Comparison of ENCODE assay signal across 12 cellular contexts in genomic region chr1:167442854-167443565, GRCh38.
DNase-seq lines count a peak whose midpoint lies in the region; ATAC-seq, FAIRE-seq and TF ChIP-seq lines count a peak whose summit lies in the region.
"Had no signal": no experiment of that assay in that cellular context is flagged by ENCODE, and none has a peak within 500 bp of the region (broad histone marks: within the 10 kb centered on the region; RNA-seq: fewer than 3 reads in every experiment).

No MANE protein-coding gene starts in this region.

- H2AFZ ChIP-seq in K562 (ENCODE audit: low read depth, low read length) (no peak overlapping the region), neuronal stem cell (ENCODE audit: low read length) (peak overlapping the region; percentile 12)

- H3K9me1 ChIP-seq in K562 (ENCODE audit: control insufficient read depth, insufficient read depth, low read length), result peaks cover 4% of the 10 kb centered on the region

- no peak for ATAC-seq in RWPE2 (ENCODE audit: low read depth)
- no peak for ATAC-seq in K562
- no peak for ATAC-seq in HG02623 (IDR thresholded peaks at IDR 0.05; ENCODE audit: unreplicated experiment)

- in situ Hi-C loops in K562 (cut with MboI), result loop anchor here (5.0 to 10.0 kb wide), 2 partner anchors 176 to 558 kb away; no protein-coding TSS in a partner anchor

- H3K14ac ChIP-seq in neuronal stem cell (ENCODE audit: low read length), result no peak overlapping the region

- no peak overlapping the region for H4K91ac ChIP-seq in neuronal stem cell (ENCODE audit: low read depth, low read length, poor library complexity)

- no TSS peak for BruUV-seq in K562 (replicated peaks; lab: Mats Ljungman, UMichigan)

- H4K8ac ChIP-seq in neuronal stem cell (ENCODE audit: low read depth, low read length), result no peak overlapping the region

- H3K27ac ChIP-seq in RWPE2 (ENCODE audit: poor library complexity, severe bottlenecking) (no peak overlapping the region), K562 (ENCODE audit: extremely low read depth, low read depth, low read length) (no peak overlapping the region), neuronal stem cell (replicated peaks; ENCODE audit: low read length) (no peak overlapping the region)

- H3K9me3 ChIP-seq in RWPE2 (ENCODE audit: severe bottlenecking) (no peaks in the 10 kb centered on the region), K562 (replicated peaks; ENCODE audit: control insufficient read depth, insufficient read depth, low read depth, low read length) (no peaks in the 10 kb centered on the region), neuronal stem cell (replicated peaks in 1 of 2; ENCODE audit: control insufficient read depth in 2 of 2, insufficient read depth in 1 of 2, low read depth in 1 of 2, low read length in 2 of 2) (no peaks in the 10 kb centered on the region)
- H3K9me3 ChIP-seq: HAP-1 had no signal

- no peaks in the 10 kb centered on the region for H3K36me3 ChIP-seq in RWPE2 (ENCODE audit: low read depth)
- no peaks in the 10 kb centered on the region for H3K36me3 ChIP-seq in K562 (ENCODE audit: control insufficient read depth, insufficient read depth, low read length)
- H3K36me3 ChIP-seq in neuronal stem cell (replicated peaks in 1 of 2; ENCODE audit: control insufficient read depth in 2 of 2, insufficient read depth in 2 of 2, low read length in 2 of 2), result no peaks in the 10 kb centered on the region
- H3K36me3 ChIP-seq: HAP-1 had no signal

- no peak overlapping the region for H2BK5ac ChIP-seq in neuronal stem cell (ENCODE audit: low read length)

- no peak for FAIRE-seq in K562 (lab: Jason Lieb, UNC)

- H3K23ac ChIP-seq in neuronal stem cell (ENCODE audit: low read depth, low read length, poor library complexity), result no peak overlapping the region

- no peak overlapping the region for H2BK120ac ChIP-seq in neuronal stem cell (ENCODE audit: low read depth, low read length)

- peak overlapping the region in 1 of 2 experiments; percentile 61; a peak in 1 of 4 replicates for H3K9ac ChIP-seq in K562 (ENCODE audit: insufficient read depth in 1 of 2, low read depth in 2 of 2, low read length in 2 of 2)
- H3K9ac ChIP-seq in neuronal stem cell (ENCODE audit: low read depth, low read length, poor library complexity), result no peak overlapping the region

- TF ChIP-seq POLR2A in K562 (conservative IDR thresholded peaks at IDR 0.05), result no peak

- no peak overlapping the region for H2BK12ac ChIP-seq in neuronal stem cell (ENCODE audit: low read length)

- TF ChIP-seq EP300 in K562 (IDR thresholded peaks at IDR 0.05; ENCODE audit: low read length), result no peak

- peak overlapping the region; percentile 18 for H2BK15ac ChIP-seq in neuronal stem cell (ENCODE audit: low read length)

- H3K79me1 ChIP-seq in neuronal stem cell (ENCODE audit: low read depth, low read length), result no peaks in the 10 kb centered on the region

- H3K4ac ChIP-seq in neuronal stem cell (ENCODE audit: low read length), result no peak overlapping the region

- no peak overlapping the region for H3K4me3 ChIP-seq in RWPE2 (ENCODE audit: severe bottlenecking)
- H3K4me3 ChIP-seq in K562, result no peak overlapping the region
- H3K4me3 ChIP-seq in neuronal stem cell (ENCODE audit: low read length in 2 of 2), result no peak overlapping the region
- H3K4me3 ChIP-seq: HAP-1, lung had no signal

- H3K27me3 ChIP-seq in RWPE2 (ENCODE audit: insufficient read depth, poor library complexity, severe bottlenecking) (no peaks in the 10 kb centered on the region), K562 (ENCODE audit: control insufficient read depth in 2 of 2, insufficient read depth in 2 of 2, low read length in 2 of 2) (peaks cover 13 to 37% of the 10 kb centered on the region in 2 experiments), neuronal stem cell (ENCODE audit: control insufficient read depth in 3 of 3, insufficient read depth in 3 of 3, low read depth in 1 of 3, low read length in 3 of 3) (peaks cover 0 to 5% (median 0%) of the 10 kb centered on the region in 3 experiments)

- WGBS in K562 (ENCODE audit: insufficient coverage, low coverage, missing lambda C conversion rate), result 8% methylated on average over 9 of the region's 9 CpGs
- WGBS in neuronal stem cell (ENCODE audit: extremely low coverage in 2 of 2, insufficient read length in 2 of 2, insufficient replicate concordance in 1 of 2), 2 donors, result no CpG with 5 or more reads among the region's 9 CpGs

- TF ChIP-seq CTCF in RWPE2 (IDR thresholded peaks at IDR 0.05; ENCODE audit: poor library complexity, severe bottlenecking) (no peak), K562 (IDR thresholded peaks at IDR 0.05 in 2 of 3, conservative IDR thresholded peaks at IDR 0.05 in 1 of 3; ENCODE audit: insufficient read depth in 2 of 3, low read depth in 1 of 3, low read length in 3 of 3) (no peak)

- POLR2A ChIA-PET in K562 (lab: Yijun Ruan, JAX), result interaction anchor here (0.6 to 0.9 kb wide), 3 partner anchors 26 to 216 kb away, joined by 3 read pairs; no protein-coding TSS in a partner anchor

- H3K18ac ChIP-seq in neuronal stem cell (ENCODE audit: low read length), result no peak overlapping the region

- peak overlapping the region; percentile 38 for H2AK5ac ChIP-seq in neuronal stem cell (ENCODE audit: low read depth, low read length)

- H4K20me1 ChIP-seq in K562 (replicated peaks; ENCODE audit: control insufficient read depth, insufficient read depth, low read length), result no peaks in the 10 kb centered on the region

- no peak overlapping the region for H3K4me2 ChIP-seq in K562 (ENCODE audit: insufficient read depth, low read length)
- H3K4me2 ChIP-seq in neuronal stem cell (ENCODE audit: insufficient read depth, low read length, poor library complexity, severe bottlenecking), result no peak overlapping the region

- TF ChIP-seq RAD21 in K562 (CRISPR knock-in tag; conservative IDR thresholded peaks at IDR 0.05 in 1 of 2, IDR thresholded peaks at IDR 0.05 in 1 of 2), result no peak

- peak; percentile 47 for DNase-seq in activated CD8-positive, alpha-beta memory T cell treated with anti-CD3 and anti-CD28 coated beads for 24 hours
- no peak for DNase-seq in activated CD8-positive, alpha-beta memory T cell treated with anti-CD3 and anti-CD28 coated beads, Interleukin-2, amount 50 U/mL, for 4 hours
- DNase-seq in RWPE2 (ENCODE audit: low spot score) (peak; percentile 13), K562 (ENCODE audit: extremely low read depth in 1 of 4, low spot score in 3 of 4) (peak in 1 of 4 experiments; percentile 9), neuronal stem cell (ENCODE audit: low spot score) (no peak), mucosa of gallbladder (ENCODE audit: low spot score) (no peak), C1 segment of cervical spinal cord (lab: John Stamatoyannopoulos, UW) (no peak)
- DNase-seq: cortex of kidney, NCI-H524 treated with DMSO at 0.1 percent for 48 hours had no signal

- no peaks in the 10 kb centered on the region for H3K79me2 ChIP-seq in K562 (ENCODE audit: control insufficient read depth, insufficient read depth, low read length)

- CTCF ChIA-PET in K562 (lab: Yijun Ruan, JAX; ENCODE audit: low intra/inter-chr PET ratio), result interaction anchor here (0.5 to 2.8 kb wide), 5 partner anchors 27 to 706 kb away, joined by 3 to 22 read pairs (median 13); no protein-coding TSS in a partner anchor

- intact Hi-C loops in K562 (cut with micrococcal nuclease), result loop anchor here (1.0 to 10.0 kb wide), 7 partner anchors 42 to 377 kb away; partner anchors contain the start of gene POU2F1

- H3K4me1 ChIP-seq in RWPE2 (ENCODE audit: insufficient read depth, poor library complexity, severe bottlenecking) (no peaks in the 10 kb centered on the region), K562 (replicated peaks in 1 of 2; ENCODE audit: control insufficient read depth in 2 of 2, insufficient read depth in 2 of 2, low read length in 2 of 2) (peaks cover 9 to 13% of the 10 kb centered on the region in 2 experiments), neuronal stem cell (ENCODE audit: control insufficient read depth in 2 of 2, insufficient read depth in 1 of 2, low read depth in 1 of 2, low read length in 2 of 2) (peaks cover 3 to 5% of the 10 kb centered on the region in 2 donors)
- H3K4me1 ChIP-seq: HAP-1 had no signal

TF ChIP-seq in K562, 482 proteins besides CTCF, POLR2A, EP300 and RAD21:
- TF ChIP-seq SMC3 (conservative IDR thresholded peaks at IDR 0.05; ENCODE audit: insufficient read depth, low read depth, low read length), result 0 out of 2 replicates have a peak, but pooled peaks have one; percentile 1
- TF ChIP-seq SPI1 (IDR thresholded peaks at IDR 0.05; ENCODE audit: borderline replicate concordance, low read depth, low read length), result no peak

Comparison
In these comparisons a context has a peak if more than half of its experiments do, and no peak if none do; other contexts are left out.
1. DNase-seq: peak in activated CD8-positive, alpha-beta memory T cell treated with anti-CD3 and anti-CD28 coated beads for 24 hours (single experiment) and RWPE2 (single experiment); none in activated CD8-positive, alpha-beta memory T cell treated with anti-CD3 and anti-CD28 coated beads, Interleukin-2, amount 50 U/mL, for 4 hours (single experiment), neuronal stem cell (single experiment), mucosa of gallbladder (single experiment) and C1 segment of cervical spinal cord (0 of 14).